In genomic region chr12:110100315-110100970, GRCh38 we compare ENCODE assay signal across 8 cellular contexts. TPM values are rescaled to one million over a fixed set of nuclear protein-coding genes. Genes with fewer than 3 reads are reported as not detected.
DNase-seq lines count a peak whose midpoint lies in the region; ATAC-seq, FAIRE-seq and TF ChIP-seq lines count a peak whose summit lies in the region.

No MANE protein-coding gene starts in this region.

- no peaks in the 10 kb centered on the region for H4K20me1 ChIP-seq in GM23338 (replicated peaks; ENCODE audit: insufficient read depth)

- DNase-seq in GF-D8 (lab: John Stamatoyannopoulos, UW) (peak; percentile 11), GM23338 (ENCODE audit: low spot score) (peak; percentile 88), LNCaP clone FGC (ENCODE audit: low read depth) (peak; percentile 32), SHP77 treated with DMSO at 0.1 percent for 48 hours (lab: John Stamatoyannopoulos, UW) (peak; percentile 46), foreskin melanocyte (peak; percentile 80), pancreas (peak in 5 of 6 donors; percentile 16 to 64 (median 36)), upper lobe of right lung (no peak)
- DNase-seq in activated effector memory CD4-positive, alpha-beta T cell treated with anti-CD3 and anti-CD28 coated beads, Interleukin-2, amount 50 U/mL, for 16 hours: peak; percentile 85

- peak; percentile 74 for ATAC-seq in GM23338
- peak; percentile 73 to 94 (median 88) for ATAC-seq in pancreas
- ATAC-seq in upper lobe of right lung: peak; percentile 91

- no peak overlapping the region for H3K4me3 ChIP-seq in GM23338
- no peak overlapping the region for H3K4me3 ChIP-seq in LNCaP clone FGC (ENCODE audit: low read depth, low read length)
- no peak overlapping the region for H3K4me3 ChIP-seq in pancreas
- no peak overlapping the region for H3K4me3 ChIP-seq in upper lobe of right lung

- H3K9me3 ChIP-seq in pancreas (no peaks in the 10 kb centered on the region), upper lobe of right lung (no peaks in the 10 kb centered on the region)

- H3F3A ChIP-seq in GM23338 (replicated peaks; ENCODE audit: low read depth): no peaks in the 10 kb centered on the region

- H3K36me3 Mint-ChIP-seq in GM23338 (ENCODE audit: low read depth): no peaks in the 10 kb centered on the region

- TF ChIP-seq CTCF in GM23338 (conservative IDR thresholded peaks at IDR 0.05; ENCODE audit: low read depth in 2 of 2): peak; percentile 97 to 99
- peak; percentile 94 for TF ChIP-seq CTCF in LNCaP clone FGC (IDR thresholded peaks at IDR 0.05; ENCODE audit: control insufficient read depth, extremely low read depth, insufficient read depth)
- peak; percentile 64 to 82 (median 70) for TF ChIP-seq CTCF in pancreas (IDR thresholded peaks at IDR 0.05)
- TF ChIP-seq CTCF in upper lobe of right lung (IDR thresholded peaks at IDR 0.05): peak; percentile 91

- peaks cover 5% of the 10 kb centered on the region for H3K4me1 Mint-ChIP-seq in GM23338

- no peak overlapping the region for H3K27ac Mint-ChIP-seq in GM23338

- H3K9me3 Mint-ChIP-seq in GM23338: no peaks in the 10 kb centered on the region

- no peaks in the 10 kb centered on the region; the same call in 1 of the 2 replicates for H3K9me2 ChIP-seq in GM23338 (ENCODE audit: insufficient read depth)

- WGBS in pancreas, 2 donors: 55 to 59% methylated on average over 8 of the region's 8 CpGs

- H3K4me1 ChIP-seq in GM23338 (ENCODE audit: insufficient read depth) (no peaks in the 10 kb centered on the region), pancreas (peaks cover 0 to 3% (median 0%) of the 10 kb centered on the region in 3 donors), upper lobe of right lung (peaks cover 11% of the 10 kb centered on the region)

- no peak for FAIRE-seq in pancreas (lab: Jason Lieb, UNC)

- H3K36me3 ChIP-seq in GM23338 (ENCODE audit: insufficient read depth): no peaks in the 10 kb centered on the region
- no peaks in the 10 kb centered on the region for H3K36me3 ChIP-seq in pancreas
- H3K36me3 ChIP-seq in upper lobe of right lung: no peaks in the 10 kb centered on the region

- H3K79me2 ChIP-seq in GM23338 (replicated peaks; ENCODE audit: insufficient read depth): no peaks in the 10 kb centered on the region

- no peak overlapping the region for H3K4me3 Mint-ChIP-seq in GM23338

- H3K27ac ChIP-seq in GM23338 (ENCODE audit: low read depth): no peak overlapping the region
- H3K27ac ChIP-seq in pancreas: no peak overlapping the region
- H3K27ac ChIP-seq in upper lobe of right lung: no peak overlapping the region

- no peak overlapping the region for H2AFZ ChIP-seq in GM23338

- intact Hi-C loops in pancreas (cut with DNase I): loop anchor here in 1 of 3 donors (10.0 kb wide), 1 partner anchor 324 kb away; no protein-coding TSS in a partner anchor
- intact Hi-C loops in upper lobe of right lung (cut with DNase I): loop anchor here (5.0 kb wide), 1 partner anchor 332 kb away; no protein-coding TSS in a partner anchor

- H3K27me3 ChIP-seq in GM23338 (ENCODE audit: insufficient read depth): no peaks in the 10 kb centered on the region
- no peaks in the 10 kb centered on the region for H3K27me3 ChIP-seq in pancreas
- no peaks in the 10 kb centered on the region for H3K27me3 ChIP-seq in upper lobe of right lung

- H3K27me3 Mint-ChIP-seq in GM23338 (ENCODE audit: insufficient read depth, low read depth, poor library complexity): peaks cover 2% of the 10 kb centered on the region

- H3K4me2 ChIP-seq in GM23338: no peak overlapping the region

TF ChIP-seq in GM23338, 12 proteins besides CTCF, POLR2A, EP300 and RAD21 (continues in another document):
- TF ChIP-seq STAT1 (IDR thresholded peaks at IDR 0.05; ENCODE audit: unreplicated experiment): no peak
- TF ChIP-seq EZH2 (IDR thresholded peaks at IDR 0.05; ENCODE audit: low read depth, unreplicated experiment): no peak
- TF ChIP-seq, protein P1, sequence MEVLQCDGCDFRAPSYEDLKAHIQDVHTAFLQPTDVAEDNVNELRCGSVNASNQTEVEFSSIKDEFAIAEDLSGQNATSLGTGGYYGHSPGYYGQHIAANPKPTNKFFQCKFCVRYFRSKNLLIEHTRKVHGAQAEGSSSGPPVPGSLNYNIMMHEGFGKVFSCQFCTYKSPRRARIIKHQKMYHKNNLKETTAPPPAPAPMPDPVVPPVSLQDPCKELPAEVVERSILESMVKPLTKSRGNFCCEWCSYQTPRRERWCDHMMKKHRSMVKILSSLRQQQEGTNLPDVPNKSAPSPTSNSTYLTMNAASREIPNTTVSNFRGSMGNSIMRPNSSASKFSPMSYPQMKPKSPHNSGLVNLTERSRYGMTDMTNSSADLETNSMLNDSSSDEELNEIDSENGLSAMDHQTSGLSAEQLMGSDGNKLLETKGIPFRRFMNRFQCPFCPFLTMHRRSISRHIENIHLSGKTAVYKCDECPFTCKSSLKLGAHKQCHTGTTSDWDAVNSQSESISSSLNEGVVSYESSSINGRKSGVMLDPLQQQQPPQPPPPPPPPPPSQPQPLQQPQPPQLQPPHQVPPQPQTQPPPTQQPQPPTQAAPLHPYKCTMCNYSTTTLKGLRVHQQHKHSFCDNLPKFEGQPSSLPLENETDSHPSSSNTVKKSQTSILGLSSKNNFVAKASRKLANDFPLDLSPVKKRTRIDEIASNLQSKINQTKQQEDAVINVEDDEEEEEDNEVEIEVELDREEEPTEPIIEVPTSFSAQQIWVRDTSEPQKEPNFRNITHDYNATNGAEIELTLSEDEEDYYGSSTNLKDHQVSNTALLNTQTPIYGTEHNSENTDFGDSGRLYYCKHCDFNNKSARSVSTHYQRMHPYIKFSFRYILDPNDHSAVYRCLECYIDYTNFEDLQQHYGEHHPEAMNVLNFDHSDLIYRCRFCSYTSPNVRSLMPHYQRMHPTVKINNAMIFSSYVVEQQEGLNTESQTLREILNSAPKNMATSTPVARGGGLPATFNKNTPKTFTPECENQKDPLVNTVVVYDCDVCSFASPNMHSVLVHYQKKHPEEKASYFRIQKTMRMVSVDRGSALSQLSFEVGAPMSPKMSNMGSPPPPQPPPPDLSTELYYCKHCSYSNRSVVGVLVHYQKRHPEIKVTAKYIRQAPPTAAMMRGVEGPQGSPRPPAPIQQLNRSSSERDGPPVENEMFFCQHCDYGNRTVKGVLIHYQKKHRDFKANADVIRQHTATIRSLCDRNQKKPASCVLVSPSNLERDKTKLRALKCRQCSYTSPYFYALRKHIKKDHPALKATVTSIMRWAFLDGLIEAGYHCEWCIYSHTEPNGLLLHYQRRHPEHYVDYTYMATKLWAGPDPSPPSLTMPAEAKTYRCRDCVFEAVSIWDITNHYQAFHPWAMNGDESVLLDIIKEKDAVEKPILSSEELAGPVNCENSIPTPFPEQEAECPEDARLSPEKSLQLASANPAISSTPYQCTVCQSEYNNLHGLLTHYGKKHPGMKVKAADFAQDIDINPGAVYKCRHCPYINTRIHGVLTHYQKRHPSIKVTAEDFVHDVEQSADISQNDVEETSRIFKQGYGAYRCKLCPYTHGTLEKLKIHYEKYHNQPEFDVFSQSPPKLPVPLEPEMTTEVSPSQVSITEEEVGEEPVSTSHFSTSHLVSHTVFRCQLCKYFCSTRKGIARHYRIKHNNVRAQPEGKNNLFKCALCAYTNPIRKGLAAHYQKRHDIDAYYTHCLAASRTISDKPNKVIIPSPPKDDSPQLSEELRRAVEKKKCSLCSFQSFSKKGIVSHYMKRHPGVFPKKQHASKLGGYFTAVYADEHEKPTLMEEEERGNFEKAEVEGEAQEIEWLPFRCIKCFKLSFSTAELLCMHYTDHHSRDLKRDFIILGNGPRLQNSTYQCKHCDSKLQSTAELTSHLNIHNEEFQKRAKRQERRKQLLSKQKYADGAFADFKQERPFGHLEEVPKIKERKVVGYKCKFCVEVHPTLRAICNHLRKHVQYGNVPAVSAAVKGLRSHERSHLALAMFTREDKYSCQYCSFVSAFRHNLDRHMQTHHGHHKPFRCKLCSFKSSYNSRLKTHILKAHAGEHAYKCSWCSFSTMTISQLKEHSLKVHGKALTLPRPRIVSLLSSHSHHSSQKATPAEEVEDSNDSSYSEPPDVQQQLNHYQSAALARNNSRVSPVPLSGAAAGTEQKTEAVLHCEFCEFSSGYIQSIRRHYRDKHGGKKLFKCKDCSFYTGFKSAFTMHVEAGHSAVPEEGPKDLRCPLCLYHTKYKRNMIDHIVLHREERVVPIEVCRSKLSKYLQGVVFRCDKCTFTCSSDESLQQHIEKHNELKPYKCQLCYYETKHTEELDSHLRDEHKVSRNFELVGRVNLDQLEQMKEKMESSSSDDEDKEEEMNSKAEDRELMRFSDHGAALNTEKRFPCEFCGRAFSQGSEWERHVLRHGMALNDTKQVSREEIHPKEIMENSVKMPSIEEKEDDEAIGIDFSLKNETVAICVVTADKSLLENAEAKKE (CRISPR knock-in tag; IDR thresholded peaks at IDR 0.05): no peak
- TF ChIP-seq ZNF114 (CRISPR knock-in tag; IDR thresholded peaks at IDR 0.05): no peak
- TF ChIP-seq NANOG (IDR thresholded peaks at IDR 0.05; ENCODE audit: borderline replicate concordance): no peak

RNA-seq across cellular contexts. Expression of gene IFT81, which starts 23.7 kb away (rescaled TPM):
- 7.7 and 17.5 TPM in 2 replicates for total RNA-seq in GM23338 (2014; rRNA removed; shearing (Covaris generic))
- polyA plus RNA-seq in GM23338 (2016; fragmentation: Nextera tagmentation; extraction: Ambion mirVana) (12.8 and 22.3 TPM in 2 replicates), pancreas (1 to 10 TPM; 2.5 to 7.2 TPM)
- total RNA-seq in pancreas (1 to 10 TPM; 2.1 to 5.9 (median 3.4) TPM), upper lobe of right lung (7.3 TPM)

RNA-seq across cellular contexts. Expression of gene C12orf76, which starts 52.1 kb away (rescaled TPM):
- total RNA-seq in GM23338 (2014; rRNA removed; shearing (Covaris generic)): 14.5 and 21.7 TPM in 2 replicates
- polyA plus RNA-seq in GM23338 (2016; fragmentation: Nextera tagmentation; extraction: Ambion mirVana): 11.1 and 14.3 TPM in 2 replicates
- total RNA-seq in pancreas: 1 to 10 TPM; 4.3 to 9.7 (median 5.8) TPM
- polyA plus RNA-seq in pancreas: 10 to 100 TPM in 1 of 2 donors, 1 to 10 TPM in 1; 6.8 to 17.0 TPM
- 25.0 TPM for total RNA-seq in upper lobe of right lung
